Comparison of ENCODE assay signal across 32 cellular contexts in genomic region chrX:106007815-106008214, GRCh38. TPM values are rescaled to one million over a fixed set of nuclear protein-coding genes. Genes with fewer than 3 reads are reported as not detected.
"Had no signal": no experiment of that assay in that cellular context is flagged by ENCODE, and none has a peak within 500 bp of the region (broad histone marks: within the 10 kb centered on the region; RNA-seq: fewer than 3 reads in every experiment).

No MANE protein-coding gene starts in this region.

- FAIRE-seq: pancreas, small intestine had no signal

- H3K27ac ChIP-seq: heart left ventricle, lower lobe of right lung, pancreas, prostate gland, sigmoid colon, spleen, tibial nerve, uterus had no signal

- DNase-seq: heart left ventricle; islet precursor cell; left ventricle myocardium superior; lower lobe of right lung; mammary epithelial cell; mesenchymal stem cell; midbrain; mucosa of descending colon; naive thymus-derived CD4-positive, alpha-beta T cell; pancreas; posterior cingulate gyrus; retina; right cardiac atrium; sigmoid colon; small intestine; spleen; stimulated activated CD4-positive, alpha-beta T cell treated with anti-CD3 and anti-CD28 coated beads, Interleukin-4, amount 100 ng/mL, for 4 hours; stimulated activated CD8-positive, alpha-beta memory T cell treated with anti-CD3 and anti-CD28 coated beads, Interleukin-4, amount 100 ng/mL, for 48 hours; stimulated activated naive CD4-positive, alpha-beta T cell treated with Interleukin-2 at 50 U/mL for 16 hours; stimulated activated naive CD8-positive, alpha-beta T cell treated with anti-CD3 and anti-CD28 coated beads, Interleukin-15, amount 100 ng/mL, for 72 hours; substantia nigra; uterus had no signal

- H3K36me3 ChIP-seq: heart left ventricle, lower lobe of right lung, pancreas, prostate gland, sigmoid colon, spleen, tibial nerve, uterus had no signal

- H3K27me3 ChIP-seq: sigmoid colon, spleen, tibial nerve, uterus had no signal

- H3K4me1 ChIP-seq: heart left ventricle, lower lobe of right lung, pancreas, prostate gland, sigmoid colon, spleen, tibial nerve, uterus had no signal

- H3K4me3 ChIP-seq: heart left ventricle, lower lobe of right lung, mucosa of descending colon, pancreas, prostate gland, sigmoid colon, spleen, tibial nerve, uterus had no signal

- ATAC-seq: heart left ventricle; left ventricle myocardium superior; lower lobe of right lung; mucosa of descending colon; naive thymus-derived CD4-positive, alpha-beta T cell; natural killer cell treated with Interleukin-12 subunit alpha and Interleukin-12 subunit beta and Interleukin-15 and Interleukin-18, amount 100 ng/mL, for 72 hours; right cardiac atrium; stimulated activated memory B cell treated with anti-CD40 and anti-IgM and Interleukin-4, amounts not matched to agents 10 μg/mL and 1 μg/mL and 100 μg/mL, for 72 hours; stimulated activated naive CD8-positive, alpha-beta T cell treated with anti-CD3 and anti-CD28 coated beads, Interleukin-15, amount 100 ng/mL, for 72 hours had no signal

- H3K9me3 ChIP-seq: lower lobe of right lung, mucosa of descending colon, pancreas, prostate gland, sigmoid colon, uterus had no signal

RNA-seq across cellular contexts. Expression of gene SERPINA7, which starts 30.7 kb away (rescaled TPM):
- total RNA-seq: heart left ventricle; kidney epithelial cell; left ventricle myocardium superior; lower lobe of right lung; mammary epithelial cell; mucosa of descending colon; myocyte; naive thymus-derived CD4-positive, alpha-beta T cell; natural killer cell treated with Interleukin-12 subunit alpha and Interleukin-12 subunit beta and Interleukin-15 and Interleukin-18, amount 100 ng/mL, for 72 hours; omental fat pad; prostate gland; right cardiac atrium; sigmoid colon; spleen; temporal lobe; tibial nerve; ureter; uterus had no signal
- polyA plus RNA-seq: heart left ventricle; mammary epithelial cell; naive thymus-derived CD4-positive, alpha-beta T cell; neural cell; right cardiac atrium; sigmoid colon; spleen had no signal
